Comparison of ENCODE assay signal across 28 cellular contexts in genomic region chr4:72888331-72888730, GRCh38.
"Had no signal": no experiment of that assay in that cellular context is flagged by ENCODE, and none has a peak within 500 bp of the region (broad histone marks: within the 10 kb centered on the region; RNA-seq: fewer than 3 reads in every experiment).

No MANE protein-coding gene starts in this region.

- H3K9me3 Mint-ChIP-seq: natural killer cell; stimulated activated memory B cell treated with anti-CD40 and anti-IgM and Interleukin-4, amounts not matched to agents 10 μg/mL and 1 μg/mL and 100 μg/mL, for 72 hours; type B pancreatic cell had no signal

- H2AFZ ChIP-seq: neural progenitor cell had no signal

- H3K9me3 ChIP-seq: neutrophil, ovary, right atrium auricular region, right lobe of liver, tibial nerve, uterus had no signal

- H3K27ac ChIP-seq: left ventricle myocardium inferior, neural progenitor cell, neutrophil, ovary, right atrium auricular region, right lobe of liver, tibial nerve, uterus had no signal

- H3K36me3 Mint-ChIP-seq: immature natural killer cell; mesothelial cell of epicardium; naive B cell; natural killer cell; neural progenitor cell; stimulated activated memory B cell treated with anti-CD40 and anti-IgM and Interleukin-4, amounts not matched to agents 10 μg/mL and 1 μg/mL and 100 μg/mL, for 72 hours; type B pancreatic cell had no signal

- H3K4me3 Mint-ChIP-seq: immature natural killer cell; mesothelial cell of epicardium; naive B cell; natural killer cell; nephron progenitor cell; neural progenitor cell; stimulated activated memory B cell treated with anti-CD40 and anti-IgM and Interleukin-4, amounts not matched to agents 10 μg/mL and 1 μg/mL and 100 μg/mL, for 72 hours; stimulated activated naive CD8-positive, alpha-beta T cell treated with anti-CD3 and anti-CD28 coated beads, Interleukin-15, amount 100 ng/mL, for 72 hours; type B pancreatic cell had no signal

- ATAC-seq: natural killer cell; right lobe of liver; stimulated activated memory B cell treated with anti-CD40 and anti-IgM and Interleukin-4, amounts not matched to agents 10 μg/mL and 1 μg/mL and 100 μg/mL, for 72 hours; stimulated activated naive CD8-positive, alpha-beta T cell treated with anti-CD3 and anti-CD28 coated beads, Interleukin-15, amount 100 ng/mL, for 72 hours had no signal

- H3K27ac Mint-ChIP-seq: immature natural killer cell; mesothelial cell of epicardium; naive B cell; natural killer cell; nephron progenitor cell; neural progenitor cell; progenitor cell of endocrine pancreas; stimulated activated memory B cell treated with anti-CD40 and anti-IgM and Interleukin-4, amounts not matched to agents 10 μg/mL and 1 μg/mL and 100 μg/mL, for 72 hours; stimulated activated naive CD8-positive, alpha-beta T cell treated with anti-CD3 and anti-CD28 coated beads, Interleukin-15, amount 100 ng/mL, for 72 hours; type B pancreatic cell had no signal

- H3K36me3 ChIP-seq: left ventricle myocardium inferior, neural progenitor cell, neutrophil, ovary, right atrium auricular region, right lobe of liver, tibial nerve, uterus had no signal

- H3K9ac ChIP-seq: neural progenitor cell had no signal

- H3K4me1 Mint-ChIP-seq: immature natural killer cell; naive B cell; natural killer cell; nephron progenitor cell; neural progenitor cell; stimulated activated memory B cell treated with anti-CD40 and anti-IgM and Interleukin-4, amounts not matched to agents 10 μg/mL and 1 μg/mL and 100 μg/mL, for 72 hours; stimulated activated naive CD8-positive, alpha-beta T cell treated with anti-CD3 and anti-CD28 coated beads, Interleukin-15, amount 100 ng/mL, for 72 hours had no signal

- H3K4me2 ChIP-seq: neural progenitor cell, smooth muscle cell had no signal

- H3K4me3 ChIP-seq: left ventricle myocardium inferior, lung, neural progenitor cell, ovary, right atrium auricular region, right lobe of liver, smooth muscle cell, tibial nerve, uterus had no signal

- H3K27me3 Mint-ChIP-seq: progenitor cell of endocrine pancreas; stimulated activated memory B cell treated with anti-CD40 and anti-IgM and Interleukin-4, amounts not matched to agents 10 μg/mL and 1 μg/mL and 100 μg/mL, for 72 hours; type B pancreatic cell had no signal

- DNase-seq: hypothalamus; immature natural killer cell; left ventricle myocardium inferior; mesendoderm; naive B cell; natural killer cell; nephron progenitor cell; occipital lobe; ovary; right lobe of liver; stimulated activated CD4-positive, alpha-beta T cell treated with anti-CD3 and anti-CD28 coated beads, Interleukin-1b, Interleukin-23, amount 100 ng/mL, for 48 hours; stimulated activated CD4-positive, alpha-beta T cell treated with anti-CD3 and anti-CD28 coated beads, Interleukin-2, amount 100 ng/mL, for 48 hours; stimulated activated CD4-positive, alpha-beta T cell treated with anti-CD3 and anti-CD28 coated beads, Interleukin-4, amount 100 ng/mL, for 4 hours; stimulated activated CD8-positive, alpha-beta memory T cell treated with anti-CD3 and anti-CD28 coated beads, Interleukin-4, amount 100 ng/mL, for 48 hours; stimulated activated naive CD4-positive, alpha-beta T cell treated with Interleukin-2 at 50 U/mL for 16 hours; stimulated activated naive CD8-positive, alpha-beta T cell treated with anti-CD3 and anti-CD28 coated beads, Interleukin-15, amount 100 ng/mL, for 72 hours; substantia nigra; uterus had no signal

- H3K4me1 ChIP-seq: uterus had no signal

- H3K27me3 ChIP-seq: neural progenitor cell, neutrophil, ovary, right atrium auricular region, right lobe of liver, tibial nerve, uterus had no signal
